In genomic region chr6:43633002-43633401, GRCh38 we compare ENCODE assay signal across 10 cellular contexts. TPM values are rescaled to one million over a fixed set of nuclear protein-coding genes. Genes with fewer than 3 reads are reported as not detected.
"Had no signal": no experiment of that assay in that cellular context is flagged by ENCODE, and none has a peak within 500 bp of the region (broad histone marks: within the 10 kb centered on the region; RNA-seq: fewer than 3 reads in every experiment).

No MANE protein-coding gene starts in this region.

RNA-seq across cellular contexts. Expression of gene RSPH9, which starts 11.8 kb away (rescaled TPM):
- total RNA-seq: activated B cell treated with CpG ODN at 0.5 μM for 24 hours; activated CD4-positive, alpha-beta memory T cell treated with anti-CD3 and anti-CD28 coated beads for 36 hours; activated CD4-positive, alpha-beta T cell treated with anti-CD3 and anti-CD28 coated beads, Interleukin-2, amount 10 ng/mL, durations not matched to agents 24 days and 14 days; activated CD8-positive, alpha-beta memory T cell treated with anti-CD3 and anti-CD28 coated beads for 36 hours; activated naive CD4-positive, alpha-beta T cell treated with anti-CD3 and anti-CD28 coated beads for 36 hours; activated naive CD8-positive, alpha-beta T cell treated with anti-CD3 and anti-CD28 coated beads for 36 hours; activated T-cell treated with anti-CD3 and anti-CD28 coated beads, Interleukin-2, amount 50 U/mL, for 4 hours; activated T-helper 1 cell treated with anti-CD3 and anti-CD28 coated beads, Interleukin-12 subunit alpha, Interleukin-12 subunit beta, Interleukin-2, Interleukin-4 antibody, amounts not matched to agents 30 ng/mL and 10 ng/mL and 1 ng/mL, durations not matched to agents 14 hours and 24 hours and 36 hours; body of pancreas; breast epithelium had no signal
